In the genomic region with DNA sequence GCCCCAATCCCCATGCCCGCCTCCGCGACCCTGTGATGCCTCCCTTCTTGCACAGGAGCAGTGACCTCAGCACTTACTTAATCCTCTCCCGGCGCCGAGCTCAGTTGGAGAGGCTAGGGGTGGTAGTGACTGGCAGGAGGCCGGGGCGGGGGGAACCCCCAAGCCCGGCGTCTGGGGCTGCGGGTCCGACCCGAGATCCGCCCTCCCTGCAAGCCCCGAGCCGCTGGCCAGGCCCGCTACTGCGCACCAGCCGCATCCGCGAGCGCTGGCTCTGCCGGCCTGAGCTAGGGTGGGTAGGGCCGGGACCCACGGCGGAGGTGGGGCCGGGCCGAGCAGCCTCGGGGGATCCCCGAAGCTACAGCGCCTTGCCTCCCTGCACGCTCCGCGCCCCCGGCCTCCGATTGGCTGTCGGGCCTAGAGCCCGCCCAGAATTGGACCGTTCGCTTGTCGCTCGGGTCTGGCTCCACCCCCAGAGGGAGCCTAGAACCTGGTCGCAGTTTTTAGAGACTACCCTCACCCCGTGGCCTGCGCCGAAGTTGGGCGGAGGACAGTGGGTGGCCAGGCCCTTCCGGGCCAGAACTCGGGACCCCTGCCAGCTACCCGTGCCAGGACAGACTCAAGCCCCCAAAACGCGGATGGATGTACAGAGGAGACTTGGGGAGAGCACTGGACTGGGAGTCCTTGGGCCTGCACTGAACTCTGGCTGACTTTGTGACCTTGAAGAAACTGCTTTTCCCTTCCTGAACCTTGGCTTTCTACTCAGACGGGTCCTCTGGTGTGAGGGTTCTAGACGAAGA, we compare ENCODE assay signal across 8 cellular contexts. TPM values are rescaled to one million over a fixed set of nuclear protein-coding genes. Genes with fewer than 3 reads are reported as not detected.
DNase-seq lines count a peak whose midpoint lies in the region; ATAC-seq, FAIRE-seq and TF ChIP-seq lines count a peak whose summit lies in the region.

A gene (minus strand): TSS at position 362 of the 797 bp plus-strand sequence. CDS start 2,048 bp downstream, outside the sequence.

- H3K36me3 ChIP-seq in H1 (ENCODE audit: control insufficient read depth in 2 of 4, insufficient read depth in 4 of 4, low read length in 3 of 4) (no peaks in the 10 kb centered on the region), mesenchymal stem cell (ENCODE audit: control insufficient read depth in 1 of 2, insufficient read depth in 2 of 2, low read depth in 1 of 2, low read length in 2 of 2) (peaks cover 14 to 15% of the 10 kb centered on the region in 2 experiments)

- H2AK5ac ChIP-seq in H1 (ENCODE audit: low read depth, low read length) (no peak within 1 kb of the TSS; the same call in 1 of the 2 replicates), mesenchymal stem cell (ENCODE audit: low read length, severe bottlenecking) (peak within 1 kb of the TSS; percentile 44)

- H3K4me1 ChIP-seq in H1 (replicated peaks in 1 of 4; ENCODE audit: control insufficient read depth in 3 of 4, insufficient read depth in 4 of 4, low read length in 3 of 4) (peaks cover 0 to 6% (median 4%) of the 10 kb centered on the region in 4 experiments; a peak in 5 of 7 replicates), mesenchymal stem cell (ENCODE audit: control insufficient read depth, insufficient read depth, low read depth, low read length) (peaks cover 19% of the 10 kb centered on the region)

- H4K91ac ChIP-seq in H1 (replicated peaks; ENCODE audit: insufficient read length, low read length): peak within 1 kb of the TSS; percentile 80
- peak within 1 kb of the TSS; percentile 71 for H4K91ac ChIP-seq in mesenchymal stem cell (ENCODE audit: low read length)

- no peaks in the 10 kb centered on the region for H4K20me1 ChIP-seq in H1 (replicated peaks in 1 of 2; ENCODE audit: control insufficient read depth in 1 of 2, insufficient read depth in 2 of 2, low read length in 2 of 2)

- peak; percentile 32 for FAIRE-seq in H1 (lab: Jason Lieb, UNC)

- H2BK120ac ChIP-seq in H1 (replicated peaks; ENCODE audit: low read depth, low read length) (peak within 1 kb of the TSS; percentile 28), mesenchymal stem cell (ENCODE audit: low read depth, low read length) (peak within 1 kb of the TSS; percentile 52)

- ATAC-seq in GM19025 (IDR thresholded peaks at IDR 0.05; ENCODE audit: low read depth, unreplicated experiment) (peak; percentile 82), HG03354 (IDR thresholded peaks at IDR 0.05; ENCODE audit: poor library complexity, severe bottlenecking, unreplicated experiment) (peak; percentile 81)

- H3K14ac ChIP-seq in H1 (ENCODE audit: insufficient read length): no peak within 1 kb of the TSS
- no peak within 1 kb of the TSS for H3K14ac ChIP-seq in mesenchymal stem cell (ENCODE audit: low read length in 2 of 2)

- H3K23me2 ChIP-seq in H1 (ENCODE audit: low read depth, low read length): peaks cover 15% of the 10 kb centered on the region; the same call in 1 of the 2 replicates

- no peak within 1 kb of the TSS for H2BK20ac ChIP-seq in H1 (ENCODE audit: low read length)

- H2BK5ac ChIP-seq in H1 (ENCODE audit: low read depth, low read length): no peak within 1 kb of the TSS
- H2BK5ac ChIP-seq in mesenchymal stem cell (ENCODE audit: low read depth, low read length, poor library complexity, severe bottlenecking): peak within 1 kb of the TSS; percentile 26

- no peak within 1 kb of the TSS for H3K4ac ChIP-seq in H1 (replicated peaks; ENCODE audit: insufficient read length, low read depth, low read length)
- peak within 1 kb of the TSS; percentile 66 to 81 for H3K4ac ChIP-seq in mesenchymal stem cell (ENCODE audit: low read depth in 1 of 2, low read length in 2 of 2)

- H3K79me1 ChIP-seq in H1 (ENCODE audit: low read depth, low read length) (no peaks in the 10 kb centered on the region; the same call in 1 of the 2 replicates), mesenchymal stem cell (replicated peaks; ENCODE audit: low read length, poor library complexity, severe bottlenecking) (peaks cover 6% of the 10 kb centered on the region)

- H2AFZ ChIP-seq in H1 (ENCODE audit: low read length) (no peak within 1 kb of the TSS; the same call in 1 of the 2 replicates), mesenchymal stem cell (ENCODE audit: low read depth, low read length) (peak within 1 kb of the TSS; percentile 76)

- DNase-seq in AG10803 (ENCODE audit: low read depth) (peak; percentile 89), NK-92 (lab: John Stamatoyannopoulos, UW; ENCODE audit: unreplicated experiment) (peak; percentile 53), H1 (ENCODE audit: low read depth in 1 of 2, low spot score in 2 of 2) (peak; percentile 61 to 96), mesenchymal stem cell (peak; percentile 89)
- DNase-seq in activated CD8-positive, alpha-beta memory T cell treated with anti-CD3 and anti-CD28 coated beads for 4 hours (ENCODE audit: low read depth in 2 of 2): peak; percentile 88 to 89
- peak; percentile 90 for DNase-seq in stimulated activated CD8-positive, alpha-beta memory T cell treated with anti-CD3 and anti-CD28 coated beads, Interleukin-12 subunit alpha, Interleukin-12 subunit beta, amount 100 ng/mL, for 1 hour (ENCODE audit: low read depth)

- no peak within 1 kb of the TSS for H3K27ac ChIP-seq in H1 (ENCODE audit: low read depth, low read length)
- no peak within 1 kb of the TSS for H3K27ac ChIP-seq in mesenchymal stem cell (ENCODE audit: low read length, poor library complexity, severe bottlenecking)

- H3K4me2 ChIP-seq in H1 (ENCODE audit: insufficient read depth in 1 of 2, low read depth in 2 of 2, low read length in 2 of 2) (peak within 1 kb of the TSS; percentile 78 to 88), mesenchymal stem cell (ENCODE audit: low read length, poor library complexity, severe bottlenecking) (peak within 1 kb of the TSS; percentile 74)

- TF ChIP-seq EP300 in H1 (IDR thresholded peaks at IDR 0.05; ENCODE audit: borderline replicate concordance in 1 of 2, low read depth in 2 of 2, low read length in 2 of 2): no peak

- CTCF ChIA-PET in H1 (lab: Charles Lee; ENCODE audit: partially characterized antibody): interaction anchor here (0.6 to 46.5 kb wide), 9 partner anchors 10 to 1426 kb away, joined by 3 to 863 read pairs (median 4); a partner anchor contains a TSS

- POLR2A ChIA-PET in H1 (lab: Charles Lee; ENCODE audit: partially characterized antibody): interaction anchor here (0.8 to 3.4 kb wide), 5 partner anchors 8 to 25 kb away, joined by 3 to 12 read pairs (median 4); no protein-coding TSS in a partner anchor

- H3K18ac ChIP-seq in H1 (ENCODE audit: extremely low read depth, low read length) (peak within 1 kb of the TSS; percentile 71), mesenchymal stem cell (ENCODE audit: low read depth in 1 of 2, low read length in 2 of 2) (peak within 1 kb of the TSS; percentile 70 to 86)

- TF ChIP-seq RAD21 in H1 (IDR thresholded peaks at IDR 0.05 in 1 of 2, conservative IDR thresholded peaks at IDR 0.05 in 1 of 2; ENCODE audit: low read depth in 2 of 2, low read length in 2 of 2): no peak

- H2BK12ac ChIP-seq in H1 (ENCODE audit: low read depth, low read length) (no peak within 1 kb of the TSS; the same call in 1 of the 2 replicates), mesenchymal stem cell (ENCODE audit: low read length in 2 of 2) (peak within 1 kb of the TSS; percentile 21)

- peak within 1 kb of the TSS; percentile 70 for H3K4me3 ChIP-seq in AG10803 (ENCODE audit: low read length)
- peak within 1 kb of the TSS; percentile 68 to 98 (median 77) for H3K4me3 ChIP-seq in H1 (ENCODE audit: extremely low read depth in 1 of 4, insufficient read depth in 2 of 4, low read depth in 3 of 4, low read length in 4 of 4)
- H3K4me3 ChIP-seq in mesenchymal stem cell (ENCODE audit: insufficient read depth in 1 of 2, low read depth in 1 of 2, low read length in 2 of 2): peak within 1 kb of the TSS; percentile 56 to 88

- no peaks in the 10 kb centered on the region for H3K9me3 ChIP-seq in H1 (ENCODE audit: insufficient read depth in 2 of 2, low read depth in 1 of 2, low read length in 1 of 2)
- H3K9me3 ChIP-seq in mesenchymal stem cell (ENCODE audit: control insufficient read depth, low read length): no peaks in the 10 kb centered on the region

- H3K23ac ChIP-seq in H1 (ENCODE audit: insufficient read length): no peak within 1 kb of the TSS
- H3K23ac ChIP-seq in mesenchymal stem cell (ENCODE audit: low read length in 2 of 2): no peak within 1 kb of the TSS

- H3K56ac ChIP-seq in H1 (replicated peaks; ENCODE audit: insufficient read length, low read depth, low read length): no peak within 1 kb of the TSS

- H3K9ac ChIP-seq in H1 (replicated peaks in 1 of 4; ENCODE audit: extremely low read depth in 1 of 4, low read depth in 3 of 4, low read length in 3 of 4) (peak within 1 kb of the TSS in 1 of 4 experiments; percentile 32; a peak in 4 of 7 replicates), mesenchymal stem cell (ENCODE audit: low read length) (peak within 1 kb of the TSS; percentile 97)

- TF ChIP-seq POLR2A in H1 (IDR thresholded peaks at IDR 0.05; ENCODE audit: control extremely low read depth in 1 of 2, low read depth in 2 of 2, low read length in 2 of 2): no peak

- H4K8ac ChIP-seq in H1 (ENCODE audit: extremely low read depth, insufficient read depth, low read length): peak within 1 kb of the TSS; percentile 73
- peak within 1 kb of the TSS; percentile 98 for H4K8ac ChIP-seq in mesenchymal stem cell (ENCODE audit: low read length)

- H3K27me3 ChIP-seq in H1 (replicated peaks in 1 of 4; ENCODE audit: control insufficient read depth in 3 of 4, extremely low read depth in 1 of 4, insufficient read depth in 3 of 4, low read length in 3 of 4) (peaks cover 0 to 13% (median 5%) of the 10 kb centered on the region in 4 experiments; a peak in 4 of 7 replicates), mesenchymal stem cell (ENCODE audit: control insufficient read depth in 1 of 2, insufficient read depth in 1 of 2, low read length in 2 of 2) (no peaks in the 10 kb centered on the region)

- peak within 1 kb of the TSS; percentile 57 for H4K5ac ChIP-seq in H1 (ENCODE audit: insufficient read length, low read depth, low read length)

- WGBS in H1 (ENCODE audit: extremely low coverage in 1 of 2, insufficient coverage in 1 of 2, insufficient read length in 1 of 2, insufficient replicate concordance in 2 of 2, low coverage in 1 of 2, low lambda C conversion rate in 2 of 2, missing lambda C conversion rate in 1 of 2), 2 experiments: 8% methylated on average over 51 of the region's 54 CpGs; no CpG with 5 or more reads in 1 of the 2 experiments
- WGBS in mesenchymal stem cell: 6% methylated on average over 43 of the region's 54 CpGs

- TF ChIP-seq CTCF in AG10803 (conservative IDR thresholded peaks at IDR 0.05; ENCODE audit: low read length) (no peak), H1 (IDR thresholded peaks at IDR 0.05; ENCODE audit: control extremely low read depth in 1 of 3, insufficient read depth in 1 of 3, low read depth in 1 of 3, low read length in 3 of 3) (no peak)

- no peaks in the 10 kb centered on the region for H3K79me2 ChIP-seq in H1 (ENCODE audit: control insufficient read depth in 1 of 2, insufficient read depth in 2 of 2, low read length in 2 of 2)

- H2BK15ac ChIP-seq in H1 (ENCODE audit: low read length): no peak within 1 kb of the TSS
- peak within 1 kb of the TSS; percentile 35 for H2BK15ac ChIP-seq in mesenchymal stem cell (ENCODE audit: low read depth, poor library complexity, severe bottlenecking)

RNA-seq across cellular contexts. Expression of the gene that starts here (rescaled TPM):
- 7.5 and 8.2 TPM in 2 replicates for total RNA-seq in H1 (2021; fragmentation: NEBNext Ultra II Directional; extraction: Animal tissue kit (Norgen Biotek cat#: 25700))
- 15.0 and 21.9 TPM in 2 replicates for polyA plus RNA-seq in H1 (2011; rRNA removed)
- 15.7 TPM for polyA plus RNA-seq in H1 (2011; cell fraction: cytosol; rRNA removed)
- polyA plus RNA-seq in H1 (2011; cell fraction: nucleus; rRNA removed): 25.8 TPM
- 7.4 to 15.9 TPM (median 11.4 TPM) in 4 replicates for polyA plus RNA-seq in H1 (2012, experiment 1 of 2)
- 6.3 TPM for polyA plus RNA-seq in H1 (2012, experiment 2 of 2)
- polyA plus RNA-seq in H1 (2013, experiment 1 of 2): 4.8 TPM
- polyA plus RNA-seq in H1 (2013, experiment 2 of 2): 3.9 TPM
- 12.0 and 13.5 TPM in 2 replicates for polyA minus RNA-seq in H1 (2011; rRNA and poly(A)+ RNA removed)
- polyA minus RNA-seq in H1 (2011; cell fraction: cytosol; rRNA and poly(A)+ RNA removed): 5.3 TPM
- 5.2 TPM for polyA minus RNA-seq in H1 (2011; cell fraction: nucleus; rRNA and poly(A)+ RNA removed)
- 5.1 TPM for polyA plus RNA-seq in mesenchymal stem cell (2013, experiment 1 of 2)
- polyA plus RNA-seq in mesenchymal stem cell (2013, experiment 2 of 2): 5.3 TPM
